ENCODE assay signal across 15 cellular contexts in the genomic region with DNA sequence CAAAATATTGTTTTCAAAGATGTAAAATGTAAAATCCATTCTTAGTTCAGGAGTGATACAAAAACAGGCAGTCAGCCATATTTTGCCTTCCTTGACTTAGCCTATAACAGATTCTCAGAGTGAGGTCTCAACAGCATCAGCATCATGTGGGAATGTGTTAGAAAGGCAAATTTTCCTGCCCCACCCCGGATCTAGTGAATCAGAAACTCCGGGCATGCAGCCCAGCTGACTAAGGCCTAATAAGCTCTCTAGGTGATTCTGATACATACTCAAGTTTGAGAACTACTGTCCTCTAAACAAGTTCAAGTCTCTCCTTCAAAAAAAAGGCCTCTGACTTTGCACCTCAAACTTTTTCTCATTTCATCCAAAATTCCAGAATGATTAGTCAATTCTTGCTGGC. TPM values are rescaled to one million over a fixed set of nuclear protein-coding genes. Genes with fewer than 3 reads are reported as not detected.
DNase-seq lines count a peak whose midpoint lies in the region; ATAC-seq and TF ChIP-seq lines count a peak whose summit lies in the region.
"Had no signal": no experiment of that assay in that cellular context is flagged by ENCODE, and none has a peak within 500 bp of the region (broad histone marks: within the 10 kb centered on the region; RNA-seq: fewer than 3 reads in every experiment).

No MANE protein-coding gene starts in this region.

- no peak overlapping the region for H3K4me2 ChIP-seq in hepatocyte
- H3K4me2 ChIP-seq: neural progenitor cell had no signal

- no peaks in the 10 kb centered on the region for H3K9me2 ChIP-seq in hepatocyte (replicated peaks; ENCODE audit: insufficient read depth)

- no peaks in the 10 kb centered on the region for H3K9me3 ChIP-seq in hepatocyte (ENCODE audit: low read depth)
- H3K9me3 ChIP-seq: BE2C had no signal

- H3K79me2 ChIP-seq in hepatocyte, result no peaks in the 10 kb centered on the region

- H2AFZ ChIP-seq in hepatocyte, result no peak overlapping the region
- H2AFZ ChIP-seq: neural progenitor cell had no signal

- in situ Hi-C loops in brain microvascular endothelial cell (cut with HindIII; ENCODE audit: low pct_ligation_motif_present, low sequenced_read_pairs), result no loop called here

- ATAC-seq in HG03520 (IDR thresholded peaks at IDR 0.05; ENCODE audit: unreplicated experiment), result no peak
- ATAC-seq in HG02798 (IDR thresholded peaks at IDR 0.05; ENCODE audit: poor library complexity, unreplicated experiment), result no peak
- ATAC-seq: HepG2 had no signal

- H3K27ac ChIP-seq in brain microvascular endothelial cell (peak overlapping the region; percentile 69), hepatocyte (no peak overlapping the region)
- H3K27ac ChIP-seq: neural progenitor cell had no signal

- 38% methylated on average over 2 of the region's 2 CpGs for WGBS in hepatocyte (ENCODE audit: low lambda C conversion rate, missing lambda C conversion rate)

- H3K4me3 ChIP-seq in brain microvascular endothelial cell (ENCODE audit: low read depth, low read length) (no peak overlapping the region), hepatocyte (no peak overlapping the region)
- H3K4me3 ChIP-seq: neural progenitor cell had no signal

- no peaks in the 10 kb centered on the region for H3K27me3 ChIP-seq in brain microvascular endothelial cell (replicated peaks)
- no peaks in the 10 kb centered on the region for H3K27me3 ChIP-seq in hepatocyte
- H3K27me3 ChIP-seq: BE2C, neural progenitor cell had no signal

- H4K20me1 ChIP-seq in hepatocyte (ENCODE audit: insufficient read depth, poor library complexity, severe bottlenecking), result no peaks in the 10 kb centered on the region

- TF ChIP-seq CTCF in brain microvascular endothelial cell (IDR thresholded peaks at IDR 0.05; ENCODE audit: low read depth, low read length, missing control alignments), result no peak
- TF ChIP-seq CTCF in hepatocyte (IDR thresholded peaks at IDR 0.05; ENCODE audit: poor library complexity), result no peak

- H3K36me3 ChIP-seq in brain microvascular endothelial cell (replicated peaks), result no peaks in the 10 kb centered on the region
- no peaks in the 10 kb centered on the region for H3K36me3 ChIP-seq in hepatocyte (replicated peaks; ENCODE audit: insufficient read depth, low read depth)
- H3K36me3 ChIP-seq: BE2C, neural progenitor cell had no signal

- peak; percentile 14 for DNase-seq in 8988T
- DNase-seq in HS-5 (ENCODE audit: low read depth), result peak; percentile 96
- peak; percentile 96 for DNase-seq in brain microvascular endothelial cell
- peak; percentile 42 for DNase-seq in hepatocyte (ENCODE audit: low spot score)
- no peak for DNase-seq in cortex of kidney (lab: John Stamatoyannopoulos, UW)
- no peak for DNase-seq in DMS79 treated with DMSO at 0.1 percent for 48 hours (lab: John Stamatoyannopoulos, UW)
- DNase-seq: activated T-cell treated with anti-CD3 and anti-CD28 coated beads, Interleukin-2, amount 50 U/mL, for 48 hours; BE2C; foreskin melanocyte; H9; NCI-H510A had no signal

- H3K4me1 ChIP-seq in hepatocyte (ENCODE audit: insufficient read depth), result no peaks in the 10 kb centered on the region
- H3K4me1 ChIP-seq: BE2C, neural progenitor cell had no signal

RNA-seq across cellular contexts. Expression of a gene that starts 46.9 kb away (rescaled TPM):
- total RNA-seq in hepatocyte, result 85.2 and 102 TPM in 2 replicates
- polyA plus RNA-seq in hepatocyte, result 120 and 147 TPM in 2 replicates

Comparison
In these comparisons a context has a peak if more than half of its experiments do, and no peak if none do; other contexts are left out.
1. DNase-seq: peak in 8988T (single experiment), HS-5 (single experiment), brain microvascular endothelial cell (single experiment) and hepatocyte (single experiment); none in cortex of kidney (single experiment) and DMS79 treated with DMSO at 0.1 percent for 48 hours (single experiment).